15 cellular contexts compared by ENCODE assay signal in genomic region chr18:10923671-10924070, GRCh38.
"Had no signal": no experiment of that assay in that cellular context is flagged by ENCODE, and none has a peak within 500 bp of the region (broad histone marks: within the 10 kb centered on the region; RNA-seq: fewer than 3 reads in every experiment).

No MANE protein-coding gene starts in this region.

- H3K4me1 ChIP-seq: lower lobe of right lung had no signal

- H3K27me3 ChIP-seq: ascending aorta had no signal

- H3K4me3 ChIP-seq: ascending aorta, lower lobe of right lung had no signal

- H3K27me3 Mint-ChIP-seq: activated naive CD8-positive, alpha-beta T cell treated with anti-CD3 and anti-CD28 coated beads, Interleukin-2, amount 10 ng/mL, durations not matched to agents 7 days and 5 days had no signal

- DNase-seq: activated CD4-positive, alpha-beta memory T cell treated with anti-CD3 and anti-CD28 coated beads, Interleukin-2, amount 10 ng/mL, durations not matched to agents 7 days and 5 days; activated gamma-delta T cell treated with Interleukin-2 at 50 U/mL for 16 hours; activated naive CD8-positive, alpha-beta T cell treated with anti-CD3 and anti-CD28 coated beads, Interleukin-2, amount 10 ng/mL, durations not matched to agents 7 days and 5 days; activated T-cell treated with anti-CD3 and anti-CD28 coated beads, Interleukin-2, amount 50 U/mL, for 48 hours; cortex of kidney; effector memory CD4-positive, alpha-beta T cell; left cardiac atrium; lower lobe of right lung; naive thymus-derived CD4-positive, alpha-beta T cell; stimulated activated CD4-positive, alpha-beta T cell treated with anti-CD3 and anti-CD28 coated beads, Interleukin-12 subunit alpha, Interleukin-12 subunit beta, amount 100 ng/mL, for 4 hours; stimulated activated naive CD4-positive, alpha-beta T cell; T-helper 1 cell had no signal

- H3K4me1 Mint-ChIP-seq: activated CD4-positive, alpha-beta memory T cell treated with anti-CD3 and anti-CD28 coated beads, Interleukin-2, amount 10 ng/mL, durations not matched to agents 7 days and 5 days; activated naive CD8-positive, alpha-beta T cell treated with anti-CD3 and anti-CD28 coated beads, Interleukin-2, amount 10 ng/mL, durations not matched to agents 7 days and 5 days; naive thymus-derived CD4-positive, alpha-beta T cell had no signal

- H3K27ac ChIP-seq: ascending aorta, lower lobe of right lung, VCaP had no signal

- H3K9me3 ChIP-seq: ascending aorta, lower lobe of right lung had no signal

- H3K27ac Mint-ChIP-seq: activated CD4-positive, alpha-beta memory T cell treated with anti-CD3 and anti-CD28 coated beads, Interleukin-2, amount 10 ng/mL, durations not matched to agents 7 days and 5 days; activated naive CD8-positive, alpha-beta T cell treated with anti-CD3 and anti-CD28 coated beads, Interleukin-2, amount 10 ng/mL, durations not matched to agents 7 days and 5 days; naive thymus-derived CD4-positive, alpha-beta T cell had no signal

- H3K36me3 ChIP-seq: ascending aorta, lower lobe of right lung had no signal

- H3K9me3 Mint-ChIP-seq: activated CD4-positive, alpha-beta memory T cell treated with anti-CD3 and anti-CD28 coated beads, Interleukin-2, amount 10 ng/mL, durations not matched to agents 7 days and 5 days; activated naive CD8-positive, alpha-beta T cell treated with anti-CD3 and anti-CD28 coated beads, Interleukin-2, amount 10 ng/mL, durations not matched to agents 7 days and 5 days had no signal

- H3K4me3 Mint-ChIP-seq: activated CD4-positive, alpha-beta memory T cell treated with anti-CD3 and anti-CD28 coated beads, Interleukin-2, amount 10 ng/mL, durations not matched to agents 7 days and 5 days; activated naive CD8-positive, alpha-beta T cell treated with anti-CD3 and anti-CD28 coated beads, Interleukin-2, amount 10 ng/mL, durations not matched to agents 7 days and 5 days; naive thymus-derived CD4-positive, alpha-beta T cell had no signal

- H3K36me3 Mint-ChIP-seq: activated naive CD8-positive, alpha-beta T cell treated with anti-CD3 and anti-CD28 coated beads, Interleukin-2, amount 10 ng/mL, durations not matched to agents 7 days and 5 days had no signal

- ATAC-seq: left cardiac atrium; lower lobe of right lung; naive thymus-derived CD4-positive, alpha-beta T cell; sciatic nerve had no signal
